Comparison of ENCODE assay signal across 17 cellular contexts in the genomic region with DNA sequence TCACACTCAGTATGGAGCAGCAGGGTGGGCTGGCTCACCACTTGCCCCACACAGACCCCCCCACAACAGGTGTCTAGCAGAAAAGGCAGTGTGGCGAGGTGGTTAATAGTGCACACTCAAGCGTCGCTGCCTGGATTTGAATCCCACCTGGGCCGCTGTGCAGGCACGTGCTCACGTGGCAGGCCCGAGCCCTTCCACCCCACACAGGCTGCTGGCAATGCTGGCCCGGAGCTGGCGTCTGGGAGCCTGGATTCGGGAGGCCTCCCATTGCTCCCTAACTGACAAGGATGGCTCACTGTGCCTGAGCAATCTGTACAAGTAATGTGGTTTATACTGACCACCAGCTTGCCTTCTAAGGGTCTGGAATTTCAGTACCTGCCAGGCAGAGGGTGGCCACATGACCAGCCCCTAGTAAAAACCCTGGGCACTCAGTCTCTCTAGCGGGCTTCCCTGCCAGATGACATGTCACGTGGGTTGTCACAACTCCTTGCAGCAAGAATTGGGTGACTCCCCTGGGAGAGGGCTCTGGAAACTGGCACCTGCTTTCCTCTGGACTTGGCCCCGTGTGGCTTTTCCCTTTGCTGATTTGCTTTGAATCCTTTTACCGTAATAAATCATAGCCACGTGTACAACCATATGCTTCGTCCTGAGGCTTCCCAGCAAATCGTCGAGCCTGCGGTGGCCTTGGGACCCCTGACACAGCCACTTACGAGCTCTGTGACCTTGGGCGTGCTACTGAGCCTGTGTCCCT.
DNase-seq lines count a peak whose midpoint lies in the region; ATAC-seq, FAIRE-seq and TF ChIP-seq lines count a peak whose summit lies in the region.
"Had no signal": no experiment of that assay in that cellular context is flagged by ENCODE, and none has a peak within 500 bp of the region (broad histone marks: within the 10 kb centered on the region; RNA-seq: fewer than 3 reads in every experiment).

No MANE protein-coding gene starts in this region.

- no peaks in the 10 kb centered on the region for H3K79me2 ChIP-seq in K562 (ENCODE audit: control insufficient read depth, insufficient read depth, low read length)

- FAIRE-seq in K562 (lab: Jason Lieb, UNC) = no peak
- FAIRE-seq: GM18507 had no signal

- CTCF ChIA-PET in K562 (lab: Yijun Ruan, JAX; ENCODE audit: low intra/inter-chr PET ratio) = no interaction called here
- CTCF ChIA-PET in activated CD4-positive, alpha-beta memory T cell treated with anti-CD3 and anti-CD28 coated beads for 36 hours (lab: Charles Lee) = interaction anchor here (0.5 kb wide), 1 partner anchor 19 kb away, joined by 4 read pairs; no protein-coding TSS in a partner anchor

- H3K9ac ChIP-seq in K562 (ENCODE audit: insufficient read depth in 1 of 2, low read depth in 2 of 2, low read length in 2 of 2) = peak overlapping the region in 1 of 2 experiments; percentile 68; a peak in 1 of 4 replicates

- in situ Hi-C loops in K562 (cut with MboI) = no loop called here

- TF ChIP-seq CTCF in K562 (IDR thresholded peaks at IDR 0.05 in 2 of 3, conservative IDR thresholded peaks at IDR 0.05 in 1 of 3; ENCODE audit: insufficient read depth in 2 of 3, low read depth in 1 of 3, low read length in 3 of 3) = no peak

- DNase-seq in NCI-H1417 (lab: John Stamatoyannopoulos, UW) (peak; percentile 14 to 77 (median 64)), NCI-H1417 treated with DMSO at 0.1 percent for 48 hours (lab: John Stamatoyannopoulos, UW) (no peak), D341Med (ENCODE audit: low spot score) (peak; percentile 81), NCI-H2107 treated with DMSO at 0.1 percent for 48 hours (lab: John Stamatoyannopoulos, UW; ENCODE audit: unreplicated experiment) (peak; percentile 97), K562 (ENCODE audit: extremely low read depth in 1 of 4, low spot score in 3 of 4) (no peak), HuH-7.5 (ENCODE audit: low spot score) (no peak)
- DNase-seq in activated CD4-positive, alpha-beta memory T cell treated with anti-CD3 and anti-CD28 coated beads for 36 hours = no peak
- DNase-seq: 8988T, HCEC 1CT, IMR-90, NCI-H1930, NCI-H2227 treated with DMSO at 0.1 percent for 48 hours, SHP77 treated with DMSO at 0.1 percent for 48 hours had no signal

- POLR2A ChIA-PET in K562 (lab: Yijun Ruan, JAX) = interaction anchor here (0.6 kb wide), 1 partner anchor 40 kb away, joined by 4 read pairs; no protein-coding TSS in a partner anchor
- POLR2A ChIA-PET in activated CD4-positive, alpha-beta memory T cell treated with anti-CD3 and anti-CD28 coated beads for 36 hours (lab: Charles Lee) = no interaction called here

- no peaks in the 10 kb centered on the region for H3K27me3 Mint-ChIP-seq in activated CD4-positive, alpha-beta memory T cell treated with anti-CD3 and anti-CD28 coated beads for 36 hours

- no peak for ATAC-seq in K562
- ATAC-seq in GM19035 (IDR thresholded peaks at IDR 0.05; ENCODE audit: unreplicated experiment) = no peak
- ATAC-seq: Panc1 had no signal

- no peaks in the 10 kb centered on the region for H3K9me3 ChIP-seq in K562 (replicated peaks; ENCODE audit: control insufficient read depth, insufficient read depth, low read depth, low read length)
- H3K9me3 ChIP-seq: BLaER1 treated with 17β-estradiol and CSF1 and Interleukin-3, amounts not matched to agents 10 nM and 100 nM had no signal

- H3K27ac Mint-ChIP-seq in activated CD4-positive, alpha-beta memory T cell treated with anti-CD3 and anti-CD28 coated beads for 36 hours = no peak overlapping the region

- H3K36me3 Mint-ChIP-seq in activated CD4-positive, alpha-beta memory T cell treated with anti-CD3 and anti-CD28 coated beads for 36 hours = peaks cover 2% of the 10 kb centered on the region

- no peak for TF ChIP-seq EP300 in K562 (IDR thresholded peaks at IDR 0.05; ENCODE audit: low read length)

- H3K27ac ChIP-seq in K562 (ENCODE audit: extremely low read depth, low read depth, low read length) = no peak overlapping the region
- H3K27ac ChIP-seq: BLaER1 treated with 17β-estradiol and CSF1 and Interleukin-3, amounts not matched to agents 10 nM and 100 nM had no signal

- peaks cover 90% of the 10 kb centered on the region for H3K36me3 ChIP-seq in K562 (ENCODE audit: control insufficient read depth, insufficient read depth, low read length)

- no peak overlapping the region for H2AFZ ChIP-seq in K562 (ENCODE audit: low read depth, low read length)

- H3K4me3 ChIP-seq in K562 = no peak overlapping the region
- H3K4me3 ChIP-seq: BLaER1 treated with 17β-estradiol and CSF1 and Interleukin-3, amounts not matched to agents 10 nM and 100 nM had no signal

- TF ChIP-seq RAD21 in K562 (CRISPR knock-in tag; conservative IDR thresholded peaks at IDR 0.05 in 1 of 2, IDR thresholded peaks at IDR 0.05 in 1 of 2) = no peak

- H3K27me3 ChIP-seq in K562 (ENCODE audit: control insufficient read depth in 2 of 2, insufficient read depth in 2 of 2, low read length in 2 of 2) = no peaks in the 10 kb centered on the region
- H3K27me3 ChIP-seq: BLaER1 treated with 17β-estradiol and CSF1 and Interleukin-3, amounts not matched to agents 10 nM and 100 nM had no signal

- no peak for TF ChIP-seq POLR2A in K562 (conservative IDR thresholded peaks at IDR 0.05)

- peaks cover 0 to 8% of the 10 kb centered on the region in 2 experiments; a peak in 1 of 5 replicates for H3K4me1 ChIP-seq in K562 (replicated peaks in 1 of 2; ENCODE audit: control insufficient read depth in 2 of 2, insufficient read depth in 2 of 2, low read length in 2 of 2)

- H3K9me3 Mint-ChIP-seq in activated CD4-positive, alpha-beta memory T cell treated with anti-CD3 and anti-CD28 coated beads for 36 hours = no peaks in the 10 kb centered on the region

- peaks cover 10% of the 10 kb centered on the region for H3K4me1 Mint-ChIP-seq in activated CD4-positive, alpha-beta memory T cell treated with anti-CD3 and anti-CD28 coated beads for 36 hours (ENCODE audit: low read depth)

- peaks cover 2% of the 10 kb centered on the region for H3K9me1 ChIP-seq in K562 (ENCODE audit: control insufficient read depth, insufficient read depth, low read length)

- H3K4me3 Mint-ChIP-seq in activated CD4-positive, alpha-beta memory T cell treated with anti-CD3 and anti-CD28 coated beads for 36 hours = no peak overlapping the region

- no TSS peak for BruUV-seq in K562 (replicated peaks; lab: Mats Ljungman, UMichigan)

- no peak overlapping the region for H3K4me2 ChIP-seq in K562 (ENCODE audit: insufficient read depth, low read length)

- no peaks in the 10 kb centered on the region for H4K20me1 ChIP-seq in K562 (replicated peaks; ENCODE audit: control insufficient read depth, insufficient read depth, low read length)

- 94% methylated on average over 17 of the region's 21 CpGs for WGBS in K562 (ENCODE audit: insufficient coverage, low coverage, missing lambda C conversion rate)

- intact Hi-C loops in K562 (cut with micrococcal nuclease) = no loop called here
- intact Hi-C loops in activated CD4-positive, alpha-beta memory T cell treated with anti-CD3 and anti-CD28 coated beads for 36 hours (cut with micrococcal nuclease) = no loop called here

TF ChIP-seq in K562, 482 proteins besides CTCF, POLR2A, EP300 and RAD21:
- TF ChIP-seq POLR2G (IDR thresholded peaks at IDR 0.05; ENCODE audit: low read depth, low read length) = peak; percentile 46; the same call in 1 of the 2 replicates
- peak; percentile 52 for TF ChIP-seq RBM22 (IDR thresholded peaks at IDR 0.05; ENCODE audit: low read depth, low read length, poor library complexity, severe bottlenecking)
- TF ChIP-seq U2AF1 (optimal IDR thresholded peaks at IDR 0.05; ENCODE audit: low read depth, low read length) = no peak

Comparison
In these comparisons a context has a peak if more than half of its experiments do, and no peak if none do; other contexts are left out.
1. DNase-seq: peak in NCI-H1417 (3 of 3), D341Med (single experiment) and NCI-H2107 treated with DMSO at 0.1 percent for 48 hours (single experiment); none in NCI-H1417 treated with DMSO at 0.1 percent for 48 hours (single experiment), K562 (0 of 4), activated CD4-positive, alpha-beta memory T cell treated with anti-CD3 and anti-CD28 coated beads for 36 hours (single experiment) and HuH-7.5 (single experiment).